8 cellular contexts compared by ENCODE assay signal in the genomic region with DNA sequence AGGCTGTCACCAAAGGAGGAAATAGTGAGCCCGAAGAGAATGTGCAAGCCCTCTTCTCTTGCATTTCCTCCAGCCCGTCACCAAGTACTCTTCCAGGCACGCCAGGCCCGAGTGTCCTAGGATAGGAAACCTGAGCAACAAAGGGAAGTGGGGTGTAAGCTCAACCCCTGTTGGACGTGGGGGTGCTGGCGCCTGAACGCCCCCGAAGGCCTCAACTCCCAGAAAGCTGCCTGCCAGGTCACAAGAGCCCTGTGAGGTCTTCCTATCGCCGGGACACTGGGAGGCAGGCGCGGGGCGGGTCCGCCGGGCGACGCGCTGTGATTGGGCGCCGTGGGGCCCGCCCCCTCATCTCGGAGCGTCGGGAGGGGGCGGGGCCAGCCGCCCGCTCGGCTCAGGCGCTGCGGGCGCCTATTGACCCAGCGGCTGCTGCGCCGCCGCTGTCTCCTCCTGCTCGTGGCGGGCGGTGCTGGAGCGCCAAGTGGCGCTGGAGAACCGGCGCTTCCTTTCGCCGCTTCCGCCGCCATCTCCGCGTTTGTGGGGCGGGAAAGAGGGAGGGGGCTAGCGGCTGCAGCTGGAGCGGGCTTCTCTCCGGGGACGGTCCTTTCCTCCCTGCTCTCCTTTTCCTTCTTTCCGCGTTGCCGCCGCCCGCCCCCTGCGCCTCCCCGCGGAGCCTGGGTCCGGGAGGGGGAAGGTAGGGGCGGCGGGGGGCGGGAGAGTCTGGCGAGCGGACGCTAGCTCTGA. TPM values are rescaled to one million over a fixed set of nuclear protein-coding genes. Genes with fewer than 3 reads are reported as not detected.
A peak's percentile ranks its signal among the peaks of the same experiment; 100 is the strongest.
DNase-seq lines count a peak whose midpoint lies in the region; FAIRE-seq and TF ChIP-seq lines count a peak whose summit lies in the region.

No MANE protein-coding gene starts in this region.

- DNase-seq in G401 (ENCODE audit: low spot score) (peak; percentile 57), H54 (ENCODE audit: insufficient read length, low spot score) (peak; percentile 74), LoVo (ENCODE audit: low spot score) (peak; percentile 95), SHP77 (lab: John Stamatoyannopoulos, UW) (peak; percentile 89 to 95), activated gamma-delta T cell (lab: John Stamatoyannopoulos, UW) (peak; percentile 71), fibroblast of villous mesenchyme (ENCODE audit: low read depth) (peak; percentile 88), neural progenitor cell (ENCODE audit: low spot score) (peak; percentile 97)

- H3K9ac ChIP-seq in neural progenitor cell (peak overlapping the region; percentile 39), subcutaneous abdominal adipose tissue (ENCODE audit: low read length in 5 of 5) (peak overlapping the region; percentile 28 to 96 (median 78))

- peak overlapping the region; percentile 90 for H3K27ac Mint-ChIP-seq in neural progenitor cell

- peaks cover 19% of the 10 kb centered on the region for H3K36me3 Mint-ChIP-seq in neural progenitor cell

- peaks cover 30% of the 10 kb centered on the region for H4K20me1 ChIP-seq in neural progenitor cell (ENCODE audit: low read depth)

- peaks cover 44% of the 10 kb centered on the region for H3K79me2 ChIP-seq in neural progenitor cell (ENCODE audit: low read depth)

- H3K9me3 ChIP-seq in neural progenitor cell (ENCODE audit: low read depth) = no peaks in the 10 kb centered on the region
- peaks cover 0 to 33% (median 15%) of the 10 kb centered on the region in 5 donors for H3K9me3 ChIP-seq in subcutaneous abdominal adipose tissue (ENCODE audit: control insufficient read depth in 5 of 5, low read length in 5 of 5)

- peak overlapping the region; percentile 94 for H3K27ac ChIP-seq in neural progenitor cell
- peak overlapping the region; percentile 88 for H3K27ac ChIP-seq in subcutaneous abdominal adipose tissue (ENCODE audit: low read depth, low read length)

- H3K36me3 ChIP-seq in neural progenitor cell (no peaks in the 10 kb centered on the region), subcutaneous abdominal adipose tissue (ENCODE audit: control insufficient read depth in 5 of 5, insufficient read depth in 5 of 5, low read length in 5 of 5) (no peaks in the 10 kb centered on the region)

- peak; percentile 58 for TF ChIP-seq POLR2A in H54 (IDR thresholded peaks at IDR 0.05; ENCODE audit: low read depth, low read length)

- H3K9me3 Mint-ChIP-seq in neural progenitor cell = peaks cover 22% of the 10 kb centered on the region

- in situ Hi-C loops in G401 (cut with HindIII; ENCODE audit: low sequenced_read_pairs) = no loop called here

- no peaks in the 10 kb centered on the region for H3K27me3 ChIP-seq in neural progenitor cell
- H3K27me3 ChIP-seq in subcutaneous abdominal adipose tissue (ENCODE audit: control insufficient read depth in 5 of 5, insufficient read depth in 4 of 5, low read length in 5 of 5) = no peaks in the 10 kb centered on the region

- H3K4me3 ChIP-seq in fibroblast of villous mesenchyme (ENCODE audit: low read depth, low read length) = peak overlapping the region; percentile 95
- H3K4me3 ChIP-seq in neural progenitor cell = peak overlapping the region; percentile 65
- peak overlapping the region; percentile 91 to 97 (median 92) for H3K4me3 ChIP-seq in subcutaneous abdominal adipose tissue (ENCODE audit: low read depth in 1 of 5, low read length in 5 of 5)

- H3K4me1 ChIP-seq in neural progenitor cell (peaks cover 25% of the 10 kb centered on the region), subcutaneous abdominal adipose tissue (ENCODE audit: control insufficient read depth in 5 of 5, insufficient read depth in 5 of 5, low read length in 5 of 5) (peaks cover 3 to 32% (median 27%) of the 10 kb centered on the region in 5 donors)

- no peak for FAIRE-seq in H54 (lab: Jason Lieb, UNC)

- H3K4me3 Mint-ChIP-seq in neural progenitor cell = peak overlapping the region; percentile 97

- H3K27me3 Mint-ChIP-seq in neural progenitor cell (ENCODE audit: insufficient read depth, low read depth) = peaks cover 2% of the 10 kb centered on the region

- H3K4me1 Mint-ChIP-seq in neural progenitor cell = peaks cover 24% of the 10 kb centered on the region

- peak overlapping the region; percentile 85 for H2AFZ ChIP-seq in neural progenitor cell (replicated peaks)

- peak overlapping the region; percentile 84 for H3K4me2 ChIP-seq in neural progenitor cell

- H3F3A ChIP-seq in neural progenitor cell (ENCODE audit: low read depth) = peaks cover 15% of the 10 kb centered on the region

- no peak for TF ChIP-seq CTCF in fibroblast of villous mesenchyme (IDR thresholded peaks at IDR 0.05; ENCODE audit: insufficient read depth, low read depth, low read length)
- TF ChIP-seq CTCF in neural progenitor cell (IDR thresholded peaks at IDR 0.05) = no peak

RNA-seq across cellular contexts. Expression of a gene that starts 0.6 kb away (rescaled TPM):
- total RNA-seq in G401 (2014; rRNA removed; shearing (Covaris generic)) = 21.5 and 22.0 TPM in 2 replicates
- total RNA-seq in fibroblast of villous mesenchyme = 178 TPM in 2 replicates
- total RNA-seq in neural progenitor cell (ENCODE audit: low replicate concordance) = 103 and 130 TPM in 2 replicates

Comparison
In these comparisons a context has a peak if more than half of its experiments do, and no peak if none do; other contexts are left out.
1. Peak in every context shown above with its lines: DNase-seq, H3K4me3 ChIP-seq and H3K27ac ChIP-seq.